1 cellular context compared by ENCODE assay signal in the genomic region with DNA sequence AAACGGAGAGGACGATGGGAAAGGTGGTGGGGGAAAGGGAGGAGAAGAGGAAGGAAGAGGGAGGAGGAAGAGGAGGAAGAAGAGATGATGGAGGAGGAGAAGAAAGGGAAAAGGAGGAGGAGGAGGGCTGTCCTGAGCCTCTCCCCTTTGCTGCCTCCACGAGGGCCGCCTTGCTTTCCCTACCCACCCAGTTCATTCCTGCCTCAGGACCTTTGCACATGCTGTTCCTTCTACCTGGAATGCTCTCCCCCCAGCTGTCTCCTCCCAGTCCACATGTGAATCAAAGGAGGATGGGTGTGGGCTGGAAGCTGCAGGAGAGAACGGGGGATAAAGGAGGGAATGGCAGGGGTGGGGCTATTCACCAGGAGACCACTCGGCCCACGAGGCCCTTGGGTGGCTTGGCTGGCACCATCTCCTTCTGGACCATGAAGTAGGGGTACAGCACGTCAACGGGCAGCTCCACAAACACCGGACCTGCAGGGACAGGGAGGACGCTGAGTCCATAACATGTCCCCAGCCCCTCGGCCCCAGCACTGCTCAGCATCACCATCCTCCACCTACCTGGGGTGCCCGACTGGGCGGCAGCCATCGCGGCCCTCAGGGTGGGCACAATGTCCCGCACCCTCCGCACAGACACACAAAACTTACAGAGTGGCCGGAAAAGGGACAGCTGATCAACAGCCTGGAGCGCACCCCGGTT.
A peak's percentile ranks its signal among the peaks of the same experiment; 100 is the strongest.
TF ChIP-seq lines count a peak whose summit lies in the region.

No MANE protein-coding gene starts in this region.

TF ChIP-seq in K562, 482 proteins besides CTCF, POLR2A, EP300 and RAD21:
- TF ChIP-seq OTX1 (CRISPR knock-in tag; IDR thresholded peaks at IDR 0.05) (no peak), ESRRA (IDR thresholded peaks at IDR 0.05; ENCODE audit: borderline replicate concordance, low read depth) (no peak), NFATC3 (IDR thresholded peaks at IDR 0.05) (no peak), MAFK (IDR thresholded peaks at IDR 0.05; ENCODE audit: low read length) (no peak), ZNF197 (CRISPR knock-in tag; IDR thresholded peaks at IDR 0.05; ENCODE audit: low read depth) (no peak), C11orf30 (IDR thresholded peaks at IDR 0.05; ENCODE audit: low read depth) (no peak), NEUROD1 (IDR thresholded peaks at IDR 0.05; ENCODE audit: borderline replicate concordance, low read depth, low read length, partially characterized antibody) (no peak), BCOR (IDR thresholded peaks at IDR 0.05) (peak; percentile 10; the same call in 1 of the 2 replicates), ATF1 (CRISPR knock-in tag; IDR thresholded peaks at IDR 0.05) (no peak), ATF1 (tag; IDR thresholded peaks at IDR 0.05) (no peak), XRCC5 (IDR thresholded peaks at IDR 0.05; ENCODE audit: low read depth, low read length) (no peak), RBM25 (IDR thresholded peaks at IDR 0.05; ENCODE audit: low read depth, low read length, severe bottlenecking) (peak; percentile 82)
- TF ChIP-seq, protein P1, sequence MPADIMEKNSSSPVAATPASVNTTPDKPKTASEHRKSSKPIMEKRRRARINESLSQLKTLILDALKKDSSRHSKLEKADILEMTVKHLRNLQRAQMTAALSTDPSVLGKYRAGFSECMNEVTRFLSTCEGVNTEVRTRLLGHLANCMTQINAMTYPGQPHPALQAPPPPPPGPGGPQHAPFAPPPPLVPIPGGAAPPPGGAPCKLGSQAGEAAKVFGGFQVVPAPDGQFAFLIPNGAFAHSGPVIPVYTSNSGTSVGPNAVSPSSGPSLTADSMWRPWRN (IDR thresholded peaks at IDR 0.05; ENCODE audit: low read depth): no peak
- TF ChIP-seq, protein P2, sequence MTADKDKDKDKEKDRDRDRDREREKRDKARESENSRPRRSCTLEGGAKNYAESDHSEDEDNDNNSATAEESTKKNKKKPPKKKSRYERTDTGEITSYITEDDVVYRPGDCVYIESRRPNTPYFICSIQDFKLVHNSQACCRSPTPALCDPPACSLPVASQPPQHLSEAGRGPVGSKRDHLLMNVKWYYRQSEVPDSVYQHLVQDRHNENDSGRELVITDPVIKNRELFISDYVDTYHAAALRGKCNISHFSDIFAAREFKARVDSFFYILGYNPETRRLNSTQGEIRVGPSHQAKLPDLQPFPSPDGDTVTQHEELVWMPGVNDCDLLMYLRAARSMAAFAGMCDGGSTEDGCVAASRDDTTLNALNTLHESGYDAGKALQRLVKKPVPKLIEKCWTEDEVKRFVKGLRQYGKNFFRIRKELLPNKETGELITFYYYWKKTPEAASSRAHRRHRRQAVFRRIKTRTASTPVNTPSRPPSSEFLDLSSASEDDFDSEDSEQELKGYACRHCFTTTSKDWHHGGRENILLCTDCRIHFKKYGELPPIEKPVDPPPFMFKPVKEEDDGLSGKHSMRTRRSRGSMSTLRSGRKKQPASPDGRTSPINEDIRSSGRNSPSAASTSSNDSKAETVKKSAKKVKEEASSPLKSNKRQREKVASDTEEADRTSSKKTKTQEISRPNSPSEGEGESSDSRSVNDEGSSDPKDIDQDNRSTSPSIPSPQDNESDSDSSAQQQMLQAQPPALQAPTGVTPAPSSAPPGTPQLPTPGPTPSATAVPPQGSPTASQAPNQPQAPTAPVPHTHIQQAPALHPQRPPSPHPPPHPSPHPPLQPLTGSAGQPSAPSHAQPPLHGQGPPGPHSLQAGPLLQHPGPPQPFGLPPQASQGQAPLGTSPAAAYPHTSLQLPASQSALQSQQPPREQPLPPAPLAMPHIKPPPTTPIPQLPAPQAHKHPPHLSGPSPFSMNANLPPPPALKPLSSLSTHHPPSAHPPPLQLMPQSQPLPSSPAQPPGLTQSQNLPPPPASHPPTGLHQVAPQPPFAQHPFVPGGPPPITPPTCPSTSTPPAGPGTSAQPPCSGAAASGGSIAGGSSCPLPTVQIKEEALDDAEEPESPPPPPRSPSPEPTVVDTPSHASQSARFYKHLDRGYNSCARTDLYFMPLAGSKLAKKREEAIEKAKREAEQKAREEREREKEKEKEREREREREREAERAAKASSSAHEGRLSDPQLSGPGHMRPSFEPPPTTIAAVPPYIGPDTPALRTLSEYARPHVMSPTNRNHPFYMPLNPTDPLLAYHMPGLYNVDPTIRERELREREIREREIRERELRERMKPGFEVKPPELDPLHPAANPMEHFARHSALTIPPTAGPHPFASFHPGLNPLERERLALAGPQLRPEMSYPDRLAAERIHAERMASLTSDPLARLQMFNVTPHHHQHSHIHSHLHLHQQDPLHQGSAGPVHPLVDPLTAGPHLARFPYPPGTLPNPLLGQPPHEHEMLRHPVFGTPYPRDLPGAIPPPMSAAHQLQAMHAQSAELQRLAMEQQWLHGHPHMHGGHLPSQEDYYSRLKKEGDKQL (CRISPR knock-in tag; IDR thresholded peaks at IDR 0.05; ENCODE audit: borderline replicate concordance): no peak
- TF ChIP-seq, protein P3, sequence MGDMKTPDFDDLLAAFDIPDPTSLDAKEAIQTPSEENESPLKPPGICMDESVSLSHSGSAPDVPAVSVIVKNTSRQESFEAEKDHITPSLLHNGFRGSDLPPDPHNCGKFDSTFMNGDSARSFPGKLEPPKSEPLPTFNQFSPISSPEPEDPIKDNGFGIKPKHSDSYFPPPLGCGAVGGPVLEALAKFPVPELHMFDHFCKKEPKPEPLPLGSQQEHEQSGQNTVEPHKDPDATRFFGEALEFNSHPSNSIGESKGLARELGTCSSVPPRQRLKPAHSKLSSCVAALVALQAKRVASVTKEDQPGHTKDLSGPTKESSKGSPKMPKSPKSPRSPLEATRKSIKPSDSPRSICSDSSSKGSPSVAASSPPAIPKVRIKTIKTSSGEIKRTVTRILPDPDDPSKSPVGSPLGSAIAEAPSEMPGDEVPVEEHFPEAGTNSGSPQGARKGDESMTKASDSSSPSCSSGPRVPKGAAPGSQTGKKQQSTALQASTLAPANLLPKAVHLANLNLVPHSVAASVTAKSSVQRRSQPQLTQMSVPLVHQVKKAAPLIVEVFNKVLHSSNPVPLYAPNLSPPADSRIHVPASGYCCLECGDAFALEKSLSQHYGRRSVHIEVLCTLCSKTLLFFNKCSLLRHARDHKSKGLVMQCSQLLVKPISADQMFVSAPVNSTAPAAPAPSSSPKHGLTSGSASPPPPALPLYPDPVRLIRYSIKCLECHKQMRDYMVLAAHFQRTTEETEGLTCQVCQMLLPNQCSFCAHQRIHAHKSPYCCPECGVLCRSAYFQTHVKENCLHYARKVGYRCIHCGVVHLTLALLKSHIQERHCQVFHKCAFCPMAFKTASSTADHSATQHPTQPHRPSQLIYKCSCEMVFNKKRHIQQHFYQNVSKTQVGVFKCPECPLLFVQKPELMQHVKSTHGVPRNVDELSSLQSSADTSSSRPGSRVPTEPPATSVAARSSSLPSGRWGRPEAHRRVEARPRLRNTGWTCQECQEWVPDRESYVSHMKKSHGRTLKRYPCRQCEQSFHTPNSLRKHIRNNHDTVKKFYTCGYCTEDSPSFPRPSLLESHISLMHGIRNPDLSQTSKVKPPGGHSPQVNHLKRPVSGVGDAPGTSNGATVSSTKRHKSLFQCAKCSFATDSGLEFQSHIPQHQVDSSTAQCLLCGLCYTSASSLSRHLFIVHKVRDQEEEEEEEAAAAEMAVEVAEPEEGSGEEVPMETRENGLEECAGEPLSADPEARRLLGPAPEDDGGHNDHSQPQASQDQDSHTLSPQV (IDR thresholded peaks at IDR 0.05): no peak
- TF ChIP-seq, protein P4, sequence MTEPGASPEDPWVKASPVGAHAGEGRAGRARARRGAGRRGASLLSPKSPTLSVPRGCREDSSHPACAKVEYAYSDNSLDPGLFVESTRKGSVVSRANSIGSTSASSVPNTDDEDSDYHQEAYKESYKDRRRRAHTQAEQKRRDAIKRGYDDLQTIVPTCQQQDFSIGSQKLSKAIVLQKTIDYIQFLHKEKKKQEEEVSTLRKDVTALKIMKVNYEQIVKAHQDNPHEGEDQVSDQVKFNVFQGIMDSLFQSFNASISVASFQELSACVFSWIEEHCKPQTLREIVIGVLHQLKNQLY (CRISPR knock-in tag; conservative IDR thresholded peaks at IDR 0.05): no peak
